In genomic region chr16:87919681-87919994, GRCh38 we compare ENCODE assay signal across 27 cellular contexts. TPM values are rescaled to one million over a fixed set of nuclear protein-coding genes. Genes with fewer than 3 reads are reported as not detected.
"Had no signal": no experiment of that assay in that cellular context is flagged by ENCODE, and none has a peak within 500 bp of the region (broad histone marks: within the 10 kb centered on the region; RNA-seq: fewer than 3 reads in every experiment).

No MANE protein-coding gene starts in this region.

- H3K4me3 ChIP-seq: coronary artery, esophagus squamous epithelium, lower lobe of right lung, prostate gland, right atrium auricular region, sigmoid colon, spleen, testis had no signal

- H3K36me3 ChIP-seq: esophagus squamous epithelium, heart right ventricle, lower lobe of right lung, prostate gland, right atrium auricular region, sigmoid colon, spleen, tibial artery had no signal

- H3K27ac ChIP-seq: coronary artery, lower lobe of right lung, prostate gland, sigmoid colon had no signal

- H3K9me3 ChIP-seq: esophagus squamous epithelium, heart right ventricle, lower lobe of right lung, prostate gland, right atrium auricular region, sigmoid colon, spleen, testis, tibial artery had no signal

- DNase-seq: dermis blood vessel endothelial cell; effector memory CD4-positive, alpha-beta T cell; erythroblast; esophagus squamous epithelium; foreskin melanocyte; glutamatergic neuron; hippocampal formation; immature natural killer cell; lower lobe of right lung; nucleus accumbens; sigmoid colon; spleen; stimulated activated CD4-positive, alpha-beta T cell treated with anti-CD3 and anti-CD28 coated beads, Interleukin-4, amount 100 ng/mL, for 4 hours; stimulated activated naive CD8-positive, alpha-beta T cell treated with anti-CD3 and anti-CD28 coated beads, Interleukin-15, Interleukin-2, amounts not matched to agents 100 U/mL and 50 U/mL, for 24 hours; testis; tibial artery had no signal

- H3K4me1 ChIP-seq: lower lobe of right lung, prostate gland, right atrium auricular region, sigmoid colon had no signal

- H3K27me3 ChIP-seq: heart right ventricle, right atrium auricular region, testis, tibial artery had no signal

- ATAC-seq: lower lobe of right lung; stimulated activated memory B cell treated with anti-CD40 and anti-IgM and Interleukin-4, amounts not matched to agents 10 μg/mL and 1 μg/mL and 100 μg/mL, for 72 hours; stimulated activated naive CD8-positive, alpha-beta T cell treated with anti-CD3 and anti-CD28 coated beads, Interleukin-15, Interleukin-2, amounts not matched to agents 100 U/mL and 50 U/mL, for 24 hours had no signal

- FAIRE-seq: endometrium, keratinocyte had no signal

RNA-seq across cellular contexts. Expression of gene CA5A, which starts 16.7 kb away (rescaled TPM):
- total RNA-seq: dermis blood vessel endothelial cell, esophagus squamous epithelium, left ventricle myocardium superior, osteocyte, prostate gland, right atrium auricular region, sigmoid colon, skeletal muscle tissue, spleen, testis, urinary bladder had no signal
- polyA plus RNA-seq: immature natural killer cell, keratinocyte, sigmoid colon, spleen, urinary bladder had no signal
